8 cellular contexts compared by ENCODE assay signal in genomic region chr7:150378853-150379589, GRCh38. TPM values are rescaled to one million over a fixed set of nuclear protein-coding genes. Genes with fewer than 3 reads are reported as not detected.
DNase-seq lines count a peak whose midpoint lies in the region; ATAC-seq, FAIRE-seq and TF ChIP-seq lines count a peak whose summit lies in the region.

Gene ZNF775 (plus strand): TSS chr7:150379330. CDS start chr7:150388471, 9,141 bp downstream.

- no peak for TF ChIP-seq CTCF in ascending aorta (IDR thresholded peaks at IDR 0.05)

- intact Hi-C loops in ascending aorta (cut with DNase I) (loop anchor here (1.0 to 10.0 kb wide), 6 partner anchors 10 to 1114 kb away; partner anchors contain the start of genes ATP6V0E2, ZNF783 and ZNF862), right cardiac atrium (cut with DNase I) (no loop called here)

- under 1% methylated on average over 79 of the region's 79 CpGs for WGBS in right cardiac atrium

- H3K4me3 ChIP-seq in ascending aorta, result peak within 1 kb of the TSS; percentile 61 to 93
- peak within 1 kb of the TSS; percentile 83 for H3K4me3 ChIP-seq in right cardiac atrium (ENCODE audit: low read length)

- H3K27me3 ChIP-seq in ascending aorta (no peaks in the 10 kb centered on the region), right cardiac atrium (ENCODE audit: control insufficient read depth, insufficient read depth) (no peaks in the 10 kb centered on the region)

- TF ChIP-seq POLR2A in GM18505 (IDR thresholded peaks at IDR 0.05; ENCODE audit: borderline replicate concordance, extremely low read depth, insufficient read depth, insufficient read length), result peak; percentile 96

- peak within 1 kb of the TSS; percentile 79 to 85 for H3K27ac ChIP-seq in ascending aorta
- H3K27ac ChIP-seq in right cardiac atrium (ENCODE audit: low read length), result peak within 1 kb of the TSS; percentile 79

- ATAC-seq in GM18505 (IDR thresholded peaks at IDR 0.05; ENCODE audit: unreplicated experiment) (peak; percentile 83), HG02943 (IDR thresholded peaks at IDR 0.05; ENCODE audit: low read depth, unreplicated experiment) (peak; percentile 56), right cardiac atrium (peak; percentile 98 to 99)

- DNase-seq in NCI-H187 treated with DMSO at 0.1 percent for 48 hours (lab: John Stamatoyannopoulos, UW) (peak; percentile 73), T-helper 2 cell (peak; percentile 88 to 95 (median 90)), ascending aorta (ENCODE audit: low spot score in 2 of 2) (peak; percentile 88 to 98), right cardiac atrium (peak; percentile 97 to 99 (median 99)), pulmonary artery endothelial cell (ENCODE audit: low read depth, low spot score) (peak; percentile 74), urothelium cell line (ENCODE audit: low spot score) (peak; percentile 89)

- H3K9me3 ChIP-seq in ascending aorta, result no peaks in the 10 kb centered on the region
- H3K9me3 ChIP-seq in right cardiac atrium (ENCODE audit: control insufficient read depth, low read length), result no peaks in the 10 kb centered on the region

- H3K36me3 ChIP-seq in ascending aorta, result peaks cover 0 to 8% of the 10 kb centered on the region in 2 donors

- peaks cover 0 to 6% of the 10 kb centered on the region in 2 donors for H3K4me1 ChIP-seq in ascending aorta
- peaks cover 3% of the 10 kb centered on the region for H3K4me1 ChIP-seq in right cardiac atrium (ENCODE audit: control insufficient read depth, insufficient read depth, low read length)

- FAIRE-seq in urothelium cell line (lab: Jason Lieb, UNC), result no peak

RNA-seq across cellular contexts. Expression of gene ZNF775, which starts in this region (rescaled TPM):
- total RNA-seq in ascending aorta, result 17.1 TPM
- 1 to 10 TPM; 5.1 to 6.5 (median 5.8) TPM for total RNA-seq in right cardiac atrium
- 4.5 TPM for polyA plus RNA-seq in right cardiac atrium
- total RNA-seq in pulmonary artery endothelial cell, result 9.2 and 9.7 TPM in 2 replicates

Comparison
In these comparisons a context has a peak if more than half of its experiments do, and no peak if none do; other contexts are left out.
1. Peak in every context shown above with its lines: DNase-seq, ATAC-seq, H3K4me3 ChIP-seq and H3K27ac ChIP-seq.